In genomic region chr16:2257726-2258125, GRCh38 we compare ENCODE assay signal across 15 cellular contexts. TPM values are rescaled to one million over a fixed set of nuclear protein-coding genes. Genes with fewer than 3 reads are reported as not detected.
A peak's percentile ranks its signal among the peaks of the same experiment; 100 is the strongest.
DNase-seq lines count a peak whose midpoint lies in the region; ATAC-seq and TF ChIP-seq lines count a peak whose summit lies in the region.
"Had no signal": no experiment of that assay in that cellular context is flagged by ENCODE, and none has a peak within 500 bp of the region (broad histone marks: within the 10 kb centered on the region; RNA-seq: fewer than 3 reads in every experiment).

No MANE protein-coding gene starts in this region.

- DNase-seq in activated naive CD8-positive, alpha-beta T cell treated with anti-CD3 and anti-CD28 coated beads for 36 hours, result no peak
- no peak for DNase-seq in activated naive CD8-positive, alpha-beta T cell treated with anti-CD3 and anti-CD28 coated beads, Interleukin-2, amount 50 U/mL, for 24 hours
- DNase-seq in SK-N-MC (ENCODE audit: low read depth, low spot score) (no peak), nephron progenitor cell (no peak), DMS114 treated with DMSO at 0.1 percent for 48 hours (lab: John Stamatoyannopoulos, UW; ENCODE audit: unreplicated experiment) (no peak)
- DNase-seq: CD8-positive, alpha-beta T cell; COR-L47; DMS53; GF-D8; GOT3 had no signal

- H3K9me3 Mint-ChIP-seq in activated naive CD8-positive, alpha-beta T cell treated with anti-CD3 and anti-CD28 coated beads for 36 hours, result no peaks in the 10 kb centered on the region
- H3K9me3 Mint-ChIP-seq in activated naive CD8-positive, alpha-beta T cell treated with anti-CD3 and anti-CD28 coated beads, Interleukin-2, amount 50 U/mL, for 24 hours, result no peaks in the 10 kb centered on the region
- H3K9me3 Mint-ChIP-seq in nephron progenitor cell, result no peaks in the 10 kb centered on the region
- H3K9me3 Mint-ChIP-seq: CD14-positive monocyte; CD8-positive, alpha-beta T cell had no signal

- no peak overlapping the region for H3K4me3 Mint-ChIP-seq in activated naive CD8-positive, alpha-beta T cell treated with anti-CD3 and anti-CD28 coated beads for 36 hours
- H3K4me3 Mint-ChIP-seq in activated naive CD8-positive, alpha-beta T cell treated with anti-CD3 and anti-CD28 coated beads, Interleukin-2, amount 50 U/mL, for 24 hours, result no peak overlapping the region
- H3K4me3 Mint-ChIP-seq in nephron progenitor cell, result no peak overlapping the region
- H3K4me3 Mint-ChIP-seq: CD14-positive monocyte; CD8-positive, alpha-beta T cell had no signal

- peaks cover 8% of the 10 kb centered on the region for H3K4me1 Mint-ChIP-seq in activated naive CD8-positive, alpha-beta T cell treated with anti-CD3 and anti-CD28 coated beads for 36 hours
- peaks cover 3% of the 10 kb centered on the region for H3K4me1 Mint-ChIP-seq in activated naive CD8-positive, alpha-beta T cell treated with anti-CD3 and anti-CD28 coated beads, Interleukin-2, amount 50 U/mL, for 24 hours
- H3K4me1 Mint-ChIP-seq in nephron progenitor cell, result peaks cover 23% of the 10 kb centered on the region
- H3K4me1 Mint-ChIP-seq: CD14-positive monocyte had no signal

- no peaks in the 10 kb centered on the region for H3K9me3 ChIP-seq in SK-N-MC (ENCODE audit: low read depth, low read length)
- H3K9me3 ChIP-seq: A549, HAP-1 had no signal

- H3K9ac ChIP-seq in SK-N-MC (ENCODE audit: insufficient read length), result no peak overlapping the region

- no peak for TF ChIP-seq CTCF in nephron progenitor cell (IDR thresholded peaks at IDR 0.05)

- peaks cover 100% of the 10 kb centered on the region for H3K36me3 ChIP-seq in SK-N-MC (ENCODE audit: insufficient read depth, low read length)

- no peaks in the 10 kb centered on the region for H3K27me3 Mint-ChIP-seq in activated naive CD8-positive, alpha-beta T cell treated with anti-CD3 and anti-CD28 coated beads for 36 hours
- no peaks in the 10 kb centered on the region for H3K27me3 Mint-ChIP-seq in activated naive CD8-positive, alpha-beta T cell treated with anti-CD3 and anti-CD28 coated beads, Interleukin-2, amount 50 U/mL, for 24 hours
- H3K27me3 Mint-ChIP-seq in nephron progenitor cell (ENCODE audit: low read depth, poor library complexity), result no peaks in the 10 kb centered on the region

- ATAC-seq in activated naive CD8-positive, alpha-beta T cell treated with anti-CD3 and anti-CD28 coated beads, Interleukin-2, amount 50 U/mL, for 24 hours, result no peak
- ATAC-seq in HG02571 (IDR thresholded peaks at IDR 0.05; ENCODE audit: unreplicated experiment), result no peak
- ATAC-seq: A549; CD8-positive, alpha-beta T cell; HepG2 had no signal

- H3K27ac Mint-ChIP-seq in activated naive CD8-positive, alpha-beta T cell treated with anti-CD3 and anti-CD28 coated beads for 36 hours, result peak overlapping the region; percentile 5
- H3K27ac Mint-ChIP-seq in activated naive CD8-positive, alpha-beta T cell treated with anti-CD3 and anti-CD28 coated beads, Interleukin-2, amount 50 U/mL, for 24 hours, result no peak overlapping the region
- H3K27ac Mint-ChIP-seq in nephron progenitor cell, result peak overlapping the region; percentile 54
- H3K27ac Mint-ChIP-seq: CD8-positive, alpha-beta T cell had no signal

- H3K27ac ChIP-seq in SK-N-MC, result 0 out of 2 replicates have a peak overlapping the region, but pooled peaks have one; percentile 25
- H3K27ac ChIP-seq: A549 had no signal

- peaks cover 47% of the 10 kb centered on the region for H3K36me3 Mint-ChIP-seq in activated naive CD8-positive, alpha-beta T cell treated with anti-CD3 and anti-CD28 coated beads for 36 hours
- peaks cover 72% of the 10 kb centered on the region for H3K36me3 Mint-ChIP-seq in activated naive CD8-positive, alpha-beta T cell treated with anti-CD3 and anti-CD28 coated beads, Interleukin-2, amount 50 U/mL, for 24 hours (ENCODE audit: low read depth)
- H3K36me3 Mint-ChIP-seq in nephron progenitor cell (ENCODE audit: low read depth), result peaks cover 83% of the 10 kb centered on the region

- H3K4me3 ChIP-seq in SK-N-MC, result no peak overlapping the region
- H3K4me3 ChIP-seq: A549, HAP-1 had no signal

RNA-seq across cellular contexts. Expression of gene ECI1, which starts 6.3 kb away (rescaled TPM):
- 10 to 100 TPM; 27.5 to 30.0 TPM for total RNA-seq in activated naive CD8-positive, alpha-beta T cell treated with anti-CD3 and anti-CD28 coated beads for 36 hours

RNA-seq across cellular contexts. Expression of gene RNPS1, which starts 10.2 kb away (rescaled TPM):
- 100 to 1,000 TPM; 403 to 415 TPM for total RNA-seq in activated naive CD8-positive, alpha-beta T cell treated with anti-CD3 and anti-CD28 coated beads for 36 hours

RNA-seq across cellular contexts. Expression of gene DNASE1L2, which starts 21.5 kb away (rescaled TPM):
- total RNA-seq in activated naive CD8-positive, alpha-beta T cell treated with anti-CD3 and anti-CD28 coated beads for 36 hours, result under 1 TPM; 0.87 to 0.92 TPM

RNA-seq across cellular contexts. Expression of gene E4F1, which starts 34.3 kb away (rescaled TPM):
- 10 to 100 TPM; 23.0 to 24.1 TPM for total RNA-seq in activated naive CD8-positive, alpha-beta T cell treated with anti-CD3 and anti-CD28 coated beads for 36 hours

RNA-seq across cellular contexts. Expression of gene PGP, which starts 43.1 kb away (rescaled TPM):
- 10 to 100 TPM; 24.2 to 24.5 TPM for total RNA-seq in activated naive CD8-positive, alpha-beta T cell treated with anti-CD3 and anti-CD28 coated beads for 36 hours
